Comparison of ENCODE assay signal across 8 cellular contexts in genomic region chr9:36995927-36996471, GRCh38. TPM values are rescaled to one million over a fixed set of nuclear protein-coding genes. Genes with fewer than 3 reads are reported as not detected.
DNase-seq lines count a peak whose midpoint lies in the region; ATAC-seq and TF ChIP-seq lines count a peak whose summit lies in the region.

No MANE protein-coding gene starts in this region.

- H3K9me3 Mint-ChIP-seq in CD14-positive monocyte, result peaks cover 8 to 11% (median 9%) of the 10 kb centered on the region in 7 donors
- peaks cover 12% of the 10 kb centered on the region for H3K9me3 Mint-ChIP-seq in activated naive CD8-positive, alpha-beta T cell treated with anti-CD3 and anti-CD28 coated beads, Interleukin-2, amount 50 U/mL, for 24 hours

- peak; percentile 43 for TF ChIP-seq CTCF in CD14-positive monocyte (IDR thresholded peaks at IDR 0.05)

- peaks cover 0 to 3% of the 10 kb centered on the region in 2 donors for H3K36me3 Mint-ChIP-seq in CD14-positive monocyte
- peaks cover 12% of the 10 kb centered on the region for H3K36me3 Mint-ChIP-seq in activated naive CD8-positive, alpha-beta T cell treated with anti-CD3 and anti-CD28 coated beads, Interleukin-2, amount 50 U/mL, for 24 hours (ENCODE audit: low read depth)

- H3K27ac Mint-ChIP-seq in CD14-positive monocyte, result peak overlapping the region in 1 of 7 donors; percentile 50
- peak overlapping the region; percentile 35 for H3K27ac Mint-ChIP-seq in activated naive CD8-positive, alpha-beta T cell treated with anti-CD3 and anti-CD28 coated beads, Interleukin-2, amount 50 U/mL, for 24 hours

- DNase-seq in CD14-positive monocyte (ENCODE audit: low spot score) (peak; percentile 53), MV-4-11 (lab: John Stamatoyannopoulos, UW) (peak; percentile 75), T follicular helper cell (ENCODE audit: low read depth) (peak; percentile 40), iPS-NIHi11 (ENCODE audit: low spot score) (peak; percentile 86), NCI-H2171 (lab: John Stamatoyannopoulos, UW) (no peak)
- DNase-seq in activated naive CD8-positive, alpha-beta T cell treated with anti-CD3 and anti-CD28 coated beads, Interleukin-2, amount 50 U/mL, for 24 hours, result peak; percentile 72
- DNase-seq in stimulated activated CD4-positive, alpha-beta T cell treated with anti-CD3 and anti-CD28 coated beads, Interleukin-2, amount 100 ng/mL, for 24 hours, result peak; percentile 71

- H3K27me3 Mint-ChIP-seq in CD14-positive monocyte (ENCODE audit: low read depth in 3 of 3), result peaks cover 26 to 49% (median 27%) of the 10 kb centered on the region in 3 donors
- peaks cover 7% of the 10 kb centered on the region for H3K27me3 Mint-ChIP-seq in activated naive CD8-positive, alpha-beta T cell treated with anti-CD3 and anti-CD28 coated beads, Interleukin-2, amount 50 U/mL, for 24 hours

- intact Hi-C loops in CD14-positive monocyte (cut with micrococcal nuclease), result no loop called here

- H3K4me1 Mint-ChIP-seq in CD14-positive monocyte, result peaks cover 5% of the 10 kb centered on the region
- H3K4me1 Mint-ChIP-seq in activated naive CD8-positive, alpha-beta T cell treated with anti-CD3 and anti-CD28 coated beads, Interleukin-2, amount 50 U/mL, for 24 hours, result peaks cover 28% of the 10 kb centered on the region

- H3K4me3 Mint-ChIP-seq in CD14-positive monocyte, result peak overlapping the region; percentile 64 to 81
- H3K4me3 Mint-ChIP-seq in activated naive CD8-positive, alpha-beta T cell treated with anti-CD3 and anti-CD28 coated beads, Interleukin-2, amount 50 U/mL, for 24 hours, result peak overlapping the region; percentile 26

- peak; percentile 23 for ATAC-seq in GM21381 (IDR thresholded peaks at IDR 0.05; ENCODE audit: unreplicated experiment)
- ATAC-seq in activated naive CD8-positive, alpha-beta T cell treated with anti-CD3 and anti-CD28 coated beads, Interleukin-2, amount 50 U/mL, for 24 hours, result peak; percentile 53

RNA-seq across cellular contexts. Expression of gene PAX5, which starts 38.1 kb away (rescaled TPM):
- polyA plus RNA-seq in CD14-positive monocyte, result under 1 TPM in 1 of 2 donors, not detected in 1; 0.03 TPM
